Comparison of ENCODE assay signal across 8 cellular contexts in the genomic region with DNA sequence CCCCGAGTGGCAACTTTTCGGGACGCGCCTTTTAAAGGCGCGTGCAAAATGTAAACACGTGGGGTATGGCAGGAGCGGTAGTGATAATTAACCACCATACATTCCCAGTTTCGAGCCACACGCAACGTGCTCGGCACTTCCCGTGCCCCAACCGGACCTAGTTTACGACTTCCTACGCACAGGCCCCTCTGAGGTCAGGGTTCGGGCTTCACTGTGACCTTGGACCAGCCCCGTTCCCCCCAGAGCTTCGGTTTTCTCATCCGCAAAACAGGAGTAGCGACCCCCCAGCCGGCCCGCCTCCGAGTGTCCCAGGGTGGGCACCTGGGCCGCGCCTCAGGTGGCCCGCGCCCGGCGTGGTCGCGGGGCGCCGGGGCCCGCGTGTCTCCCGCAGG. TPM values are rescaled to one million over a fixed set of nuclear protein-coding genes. Genes with fewer than 3 reads are reported as not detected.
DNase-seq lines count a peak whose midpoint lies in the region; ATAC-seq lines count a peak whose summit lies in the region.

No MANE protein-coding gene starts in this region.

- H4K8ac ChIP-seq in mesenchymal stem cell (ENCODE audit: low read length): peak overlapping the region; percentile 77

- H3K4me3 ChIP-seq in effector memory CD4-positive, alpha-beta T cell (ENCODE audit: insufficient read depth, low read depth, low read length, poor library complexity, severe bottlenecking): peak overlapping the region; percentile 97
- H3K4me3 ChIP-seq in mesenchymal stem cell (ENCODE audit: insufficient read depth in 1 of 2, low read depth in 1 of 2, low read length in 2 of 2): peak overlapping the region; percentile 89 to 100

- DNase-seq in DMS79 treated with DMSO at 0.1 percent for 48 hours (lab: John Stamatoyannopoulos, UW) (peak; percentile 2), DMS79 (lab: John Stamatoyannopoulos, UW) (no peak), NCI-H1092 (lab: John Stamatoyannopoulos, UW) (peak; percentile 31), mesenchymal stem cell (peak; percentile 31)
- DNase-seq in activated CD4-positive, alpha-beta T cell treated with anti-CD3 and anti-CD28 coated beads, Interleukin-2, amount 50 U/mL, for 1 hour: peak; percentile 42
- DNase-seq in effector memory CD4-positive, alpha-beta T cell: peak in 2 of 3 donors; percentile 37 to 45
- DNase-seq in stimulated activated CD8-positive, alpha-beta memory T cell treated with anti-CD3 and anti-CD28 coated beads, Interleukin-4, amount 100 ng/mL, for 48 hours: peak; percentile 72

- H2BK12ac ChIP-seq in mesenchymal stem cell (ENCODE audit: low read length in 2 of 2): no peak overlapping the region

- peak overlapping the region; percentile 99 for H3K9ac ChIP-seq in mesenchymal stem cell (ENCODE audit: low read length)

- WGBS in mesenchymal stem cell: 3% methylated on average over 37 of the region's 37 CpGs

- H3K23ac ChIP-seq in mesenchymal stem cell (ENCODE audit: low read length in 2 of 2): no peak overlapping the region

- peak overlapping the region; percentile 94 for H3K4me2 ChIP-seq in mesenchymal stem cell (ENCODE audit: low read length, poor library complexity, severe bottlenecking)

- ATAC-seq in HG02678 (IDR thresholded peaks at IDR 0.05; ENCODE audit: unreplicated experiment): peak; percentile 51

- peaks cover 31% of the 10 kb centered on the region for H3K4me1 ChIP-seq in effector memory CD4-positive, alpha-beta T cell (ENCODE audit: control insufficient read depth, insufficient read depth, low read length, poor library complexity, severe bottlenecking)
- H3K4me1 ChIP-seq in mesenchymal stem cell (ENCODE audit: control insufficient read depth, insufficient read depth, low read depth, low read length): peaks cover 19% of the 10 kb centered on the region

- peaks cover 36% of the 10 kb centered on the region for H3K79me1 ChIP-seq in mesenchymal stem cell (replicated peaks; ENCODE audit: low read length, poor library complexity, severe bottlenecking)

- H2BK120ac ChIP-seq in mesenchymal stem cell (ENCODE audit: low read depth, low read length): no peak overlapping the region

- H3K27ac ChIP-seq in effector memory CD4-positive, alpha-beta T cell (ENCODE audit: insufficient read depth, low read length, poor library complexity, severe bottlenecking): peak overlapping the region; percentile 92
- H3K27ac ChIP-seq in mesenchymal stem cell (ENCODE audit: low read length, poor library complexity, severe bottlenecking): no peak overlapping the region

- H3K4ac ChIP-seq in mesenchymal stem cell (ENCODE audit: low read depth in 1 of 2, low read length in 2 of 2): peak overlapping the region; percentile 75 to 82

- no peaks in the 10 kb centered on the region for H3K9me3 ChIP-seq in effector memory CD4-positive, alpha-beta T cell (ENCODE audit: control insufficient read depth, low read length)
- no peaks in the 10 kb centered on the region for H3K9me3 ChIP-seq in mesenchymal stem cell (ENCODE audit: control insufficient read depth, low read length)

- H3K36me3 ChIP-seq in effector memory CD4-positive, alpha-beta T cell (ENCODE audit: control insufficient read depth, insufficient read depth, low read length): peaks cover 22% of the 10 kb centered on the region
- peaks cover 14 to 51% of the 10 kb centered on the region in 2 experiments for H3K36me3 ChIP-seq in mesenchymal stem cell (ENCODE audit: control insufficient read depth in 1 of 2, insufficient read depth in 2 of 2, low read depth in 1 of 2, low read length in 2 of 2)

- H2BK15ac ChIP-seq in mesenchymal stem cell (ENCODE audit: low read depth, poor library complexity, severe bottlenecking): peak overlapping the region; percentile 89

- H3K14ac ChIP-seq in mesenchymal stem cell (ENCODE audit: low read length in 2 of 2): peak overlapping the region in 1 of 2 experiments; percentile 87

- H2AK5ac ChIP-seq in mesenchymal stem cell (ENCODE audit: low read length, severe bottlenecking): no peak overlapping the region

- no peak overlapping the region for H2BK5ac ChIP-seq in mesenchymal stem cell (ENCODE audit: low read depth, low read length, poor library complexity, severe bottlenecking)

- peak overlapping the region; percentile 94 for H2AFZ ChIP-seq in mesenchymal stem cell (ENCODE audit: low read depth, low read length)

- H4K91ac ChIP-seq in mesenchymal stem cell (ENCODE audit: low read length): peak overlapping the region; percentile 45

- no peaks in the 10 kb centered on the region for H3K27me3 ChIP-seq in effector memory CD4-positive, alpha-beta T cell (replicated peaks; ENCODE audit: control insufficient read depth, insufficient read depth, low read length, poor library complexity, severe bottlenecking)
- H3K27me3 ChIP-seq in mesenchymal stem cell (ENCODE audit: control insufficient read depth in 1 of 2, insufficient read depth in 1 of 2, low read length in 2 of 2): no peaks in the 10 kb centered on the region

- H3K18ac ChIP-seq in mesenchymal stem cell (ENCODE audit: low read depth in 1 of 2, low read length in 2 of 2): peak overlapping the region; percentile 58 to 96

RNA-seq across cellular contexts. Expression of a gene that starts 0.5 kb away (rescaled TPM):
- polyA plus RNA-seq in mesenchymal stem cell (2013, experiment 1 of 2): 8.1 TPM
- polyA plus RNA-seq in mesenchymal stem cell (2013, experiment 2 of 2): 8.2 TPM

RNA-seq across cellular contexts. Expression of a gene that starts 0.6 kb away (rescaled TPM):
- 59.7 TPM for polyA plus RNA-seq in mesenchymal stem cell (2013, experiment 1 of 2)
- 60.6 TPM for polyA plus RNA-seq in mesenchymal stem cell (2013, experiment 2 of 2)

RNA-seq across cellular contexts. Expression of a gene that starts 54.2 kb away (rescaled TPM):
- 16.7 TPM for polyA plus RNA-seq in mesenchymal stem cell (2013, experiment 1 of 2)
- 16.5 TPM for polyA plus RNA-seq in mesenchymal stem cell (2013, experiment 2 of 2)

RNA-seq across cellular contexts. Expression of a gene that starts 54.4 kb away (rescaled TPM):
- 14.3 TPM for polyA plus RNA-seq in mesenchymal stem cell (2013, experiment 1 of 2)
- polyA plus RNA-seq in mesenchymal stem cell (2013, experiment 2 of 2): 14.7 TPM
